Comparison of ENCODE assay signal across 26 cellular contexts in genomic region chr3:143480306-143480852, GRCh38.
DNase-seq lines count a peak whose midpoint lies in the region; ATAC-seq, FAIRE-seq and TF ChIP-seq lines count a peak whose summit lies in the region.
"Had no signal": no experiment of that assay in that cellular context is flagged by ENCODE, and none has a peak within 500 bp of the region (broad histone marks: within the 10 kb centered on the region; RNA-seq: fewer than 3 reads in every experiment).

No MANE protein-coding gene starts in this region.

- H3K9me2 ChIP-seq in Karpas-422 (replicated peaks; ENCODE audit: insufficient read depth, low read length), result no peaks in the 10 kb centered on the region; the same call in 1 of the 2 replicates
- H3K9me2 ChIP-seq: SK-N-SH had no signal

- no peaks in the 10 kb centered on the region for H3K9me3 Mint-ChIP-seq in endodermal cell
- no peaks in the 10 kb centered on the region for H3K9me3 Mint-ChIP-seq in activated T-cell treated with anti-CD3 and anti-CD28 coated beads, Interleukin-2, amount 50 U/mL, for 72 hours
- H3K9me3 Mint-ChIP-seq: activated CD8-positive, alpha-beta T cell treated with anti-CD3 and anti-CD28 coated beads for 36 hours; activated T-helper 2 cell treated with anti-CD3 and anti-CD28 coated beads, Interferon-gamma antibody, Interleukin-2, Interleukin-4, amounts not matched to agents 10 μg/mL and 5 μg/mL and 100 μg/mL, durations not matched to agents 14 hours and 24 hours and 36 hours; neural crest cell; stimulated activated effector memory CD8-positive, alpha-beta T cell treated with anti-CD3 and anti-CD28 coated beads, Interleukin-12 subunit alpha, Interleukin-12 subunit beta, amount 100 ng/mL, for 72 hours; type B pancreatic cell had no signal

- no peak for TF ChIP-seq EP300 in A549 (IDR thresholded peaks at IDR 0.05)

- 0 out of 2 replicates have a peak, but pooled peaks cover 3% of the 10 kb centered on the region for H3K9me1 ChIP-seq in IMR-90 (ENCODE audit: insufficient read depth, low read length)

- no peak overlapping the region for H2AK5ac ChIP-seq in IMR-90 (ENCODE audit: low read depth, low read length)
- H2AK5ac ChIP-seq in mesenchymal stem cell (ENCODE audit: low read length, severe bottlenecking), result no peak overlapping the region

- H3K4me2 ChIP-seq in A549 (peak overlapping the region; percentile 55), IMR-90 (ENCODE audit: low read depth, low read length) (no peak overlapping the region), mesenchymal stem cell (ENCODE audit: low read length, poor library complexity, severe bottlenecking) (no peak overlapping the region), Karpas-422 (ENCODE audit: low read depth, low read length, poor library complexity, severe bottlenecking) (no peak overlapping the region)
- H3K4me2 ChIP-seq: SK-N-SH had no signal

- intact Hi-C loops in IMR-90 (cut with micrococcal nuclease), result no loop called here

- BruUV-seq in IMR-90 (replicated peaks; lab: Mats Ljungman, UMichigan), result no TSS peak

- no peaks in the 10 kb centered on the region for H3K79me2 ChIP-seq in Karpas-422 (ENCODE audit: low read length)

- H3K27me3 ChIP-seq in IMR-90 (ENCODE audit: control insufficient read depth, insufficient read depth, low read length) (no peaks in the 10 kb centered on the region), mesenchymal stem cell (ENCODE audit: control insufficient read depth in 1 of 2, insufficient read depth in 1 of 2, low read length in 2 of 2) (no peaks in the 10 kb centered on the region), endodermal cell (ENCODE audit: control insufficient read depth, insufficient read depth, low read length, poor library complexity, severe bottlenecking) (no peaks in the 10 kb centered on the region), Karpas-422 (ENCODE audit: low read length) (no peaks in the 10 kb centered on the region)
- H3K27me3 ChIP-seq: heart left ventricle had no signal

- no peak overlapping the region for H3K14ac ChIP-seq in IMR-90 (replicated peaks; ENCODE audit: low read depth, low read length)
- H3K14ac ChIP-seq in mesenchymal stem cell (ENCODE audit: low read length in 2 of 2), result no peak overlapping the region

- CTCF ChIA-PET in A549 (lab: Yijun Ruan, JAX) (no interaction called here), IMR-90 (lab: Yijun Ruan, JAX) (no interaction called here)

- H4K20me1 ChIP-seq in IMR-90 (ENCODE audit: insufficient read depth, low read length), result no peaks in the 10 kb centered on the region
- H4K20me1 ChIP-seq in Karpas-422 (ENCODE audit: insufficient read depth, low read depth, low read length), result no peaks in the 10 kb centered on the region

- no peak for FAIRE-seq in A549 (lab: Jason Lieb, UNC)
- FAIRE-seq: A204.1, H1, K562, TTC549 had no signal

- no peak overlapping the region for H3K4me3 Mint-ChIP-seq in endodermal cell
- H3K4me3 Mint-ChIP-seq in activated T-cell treated with anti-CD3 and anti-CD28 coated beads, Interleukin-2, amount 50 U/mL, for 72 hours, result no peak overlapping the region
- H3K4me3 Mint-ChIP-seq: activated CD8-positive, alpha-beta T cell treated with anti-CD3 and anti-CD28 coated beads for 36 hours; brain; neural crest cell; stimulated activated effector memory CD8-positive, alpha-beta T cell treated with anti-CD3 and anti-CD28 coated beads, Interleukin-12 subunit alpha, Interleukin-12 subunit beta, amount 100 ng/mL, for 72 hours; type B pancreatic cell had no signal

- H2BK5ac ChIP-seq in IMR-90 (ENCODE audit: low read depth, low read length, poor library complexity, severe bottlenecking) (no peak overlapping the region), mesenchymal stem cell (ENCODE audit: low read depth, low read length, poor library complexity, severe bottlenecking) (no peak overlapping the region)

- no peak overlapping the region for H3K27ac Mint-ChIP-seq in endodermal cell
- no peak overlapping the region for H3K27ac Mint-ChIP-seq in activated T-cell treated with anti-CD3 and anti-CD28 coated beads, Interleukin-2, amount 50 U/mL, for 72 hours
- H3K27ac Mint-ChIP-seq: activated CD8-positive, alpha-beta T cell treated with anti-CD3 and anti-CD28 coated beads for 36 hours; activated T-helper 2 cell treated with anti-CD3 and anti-CD28 coated beads, Interferon-gamma antibody, Interleukin-2, Interleukin-4, amounts not matched to agents 10 μg/mL and 5 μg/mL and 100 μg/mL, durations not matched to agents 14 hours and 24 hours and 36 hours; stimulated activated effector memory CD8-positive, alpha-beta T cell treated with anti-CD3 and anti-CD28 coated beads, Interleukin-12 subunit alpha, Interleukin-12 subunit beta, amount 100 ng/mL, for 72 hours; type B pancreatic cell had no signal

- H3K23ac ChIP-seq in IMR-90 (ENCODE audit: low read depth, low read length) (no peak overlapping the region), mesenchymal stem cell (ENCODE audit: low read length in 2 of 2) (no peak overlapping the region)

- H2AK9ac ChIP-seq in IMR-90 (replicated peaks; ENCODE audit: low read depth, low read length, poor library complexity), result no peak overlapping the region

- H3K18ac ChIP-seq in IMR-90 (ENCODE audit: low read depth, low read length) (no peak overlapping the region), mesenchymal stem cell (ENCODE audit: low read depth in 1 of 2, low read length in 2 of 2) (peak overlapping the region in 1 of 2 experiments; percentile 18)

- no peak for TF ChIP-seq RAD21 in A549 (conservative IDR thresholded peaks at IDR 0.05 in 1 of 2, IDR thresholded peaks at IDR 0.05 in 1 of 2)
- TF ChIP-seq RAD21 in IMR-90 (IDR thresholded peaks at IDR 0.05; ENCODE audit: low read length), result no peak

- TF ChIP-seq POLR2A in A549 (IDR thresholded peaks at IDR 0.05; ENCODE audit: low read length) (no peak), IMR-90 (IDR thresholded peaks at IDR 0.05; ENCODE audit: low read depth, low read length) (no peak)

- peak overlapping the region; percentile 30 to 60; a peak in 2 of 6 replicates for H3K27ac ChIP-seq in A549
- H3K27ac ChIP-seq in IMR-90 (ENCODE audit: insufficient read depth, low read length), result no peak overlapping the region
- H3K27ac ChIP-seq in mesenchymal stem cell (ENCODE audit: low read length, poor library complexity, severe bottlenecking), result peak overlapping the region; percentile 73
- no peak overlapping the region for H3K27ac ChIP-seq in endodermal cell (ENCODE audit: low read depth, low read length)
- no peak overlapping the region for H3K27ac ChIP-seq in Karpas-422 (ENCODE audit: low read length)
- H3K27ac ChIP-seq: heart left ventricle had no signal

- no peak overlapping the region for H2BK15ac ChIP-seq in IMR-90 (ENCODE audit: low read depth, low read length)
- no peak overlapping the region for H2BK15ac ChIP-seq in mesenchymal stem cell (ENCODE audit: low read depth, poor library complexity, severe bottlenecking)

- ATAC-seq in A549 (peak; percentile 46 to 69; a peak in 3 of 6 replicates), IMR-90 (ENCODE audit: low read depth) (no peak)
- no peak for ATAC-seq in activated T-cell treated with anti-CD3 and anti-CD28 coated beads, Interleukin-2, amount 50 U/mL, for 72 hours (replicated peaks in 1 of 2)
- ATAC-seq: activated CD8-positive, alpha-beta T cell treated with anti-CD3 and anti-CD28 coated beads for 36 hours; heart left ventricle; K562; left lobe of liver; right cardiac atrium; stimulated activated effector memory CD8-positive, alpha-beta T cell treated with anti-CD3 and anti-CD28 coated beads, Interleukin-12 subunit alpha, Interleukin-12 subunit beta, amount 100 ng/mL, for 72 hours had no signal

- H4K91ac ChIP-seq in IMR-90 (ENCODE audit: insufficient read depth, low read depth, low read length), result no peak overlapping the region
- no peak overlapping the region for H4K91ac ChIP-seq in mesenchymal stem cell (ENCODE audit: low read length)

- H3K36me3 Mint-ChIP-seq in endodermal cell (ENCODE audit: low read depth), result no peaks in the 10 kb centered on the region
- peaks cover 0 to 3% of the 10 kb centered on the region in 2 donors for H3K36me3 Mint-ChIP-seq in activated T-cell treated with anti-CD3 and anti-CD28 coated beads, Interleukin-2, amount 50 U/mL, for 72 hours (ENCODE audit: insufficient read depth in 2 of 2)
- H3K36me3 Mint-ChIP-seq: brain; stimulated activated effector memory CD8-positive, alpha-beta T cell treated with anti-CD3 and anti-CD28 coated beads, Interleukin-12 subunit alpha, Interleukin-12 subunit beta, amount 100 ng/mL, for 72 hours; type B pancreatic cell had no signal

- in situ Hi-C loops in IMR-90 (cut with MboI; ENCODE audit: low sequenced_read_pairs), result no loop called here

- H3K27me3 Mint-ChIP-seq in endodermal cell (ENCODE audit: insufficient read depth), result no peaks in the 10 kb centered on the region
- H3K27me3 Mint-ChIP-seq in activated T-cell treated with anti-CD3 and anti-CD28 coated beads, Interleukin-2, amount 50 U/mL, for 72 hours (ENCODE audit: low read depth), result no peaks in the 10 kb centered on the region
- H3K27me3 Mint-ChIP-seq: activated CD8-positive, alpha-beta T cell treated with anti-CD3 and anti-CD28 coated beads for 36 hours; brain; type B pancreatic cell had no signal

- no peak overlapping the region for H4K5ac ChIP-seq in IMR-90 (ENCODE audit: low read depth, low read length)

- 12% methylated on average over 5 of the region's 5 CpGs for WGBS in A549 (ENCODE audit: missing lambda C conversion rate)
- WGBS in IMR-90 (ENCODE audit: extremely low coverage in 2 of 2, insufficient read length in 1 of 2), 2 experiments, result 20% methylated on average over 2 of the region's 5 CpGs; no CpG with 5 or more reads in 1 of the 2 experiments
- 45% methylated on average over 5 of the region's 5 CpGs for WGBS in mesenchymal stem cell
- WGBS in endodermal cell (ENCODE audit: insufficient coverage in 1 of 2, insufficient read length in 1 of 2), 2 experiments, result 42 to 46% methylated on average over 5 of the region's 5 CpGs

- no peak overlapping the region for H3K56ac ChIP-seq in IMR-90 (ENCODE audit: extremely low read depth, insufficient read depth, low read length)

- dilution Hi-C loops in IMR-90 (cut with HindIII; ENCODE audit: low sequenced_read_pairs, unreplicated experiment), result no loop called here

- H2BK120ac ChIP-seq in IMR-90 (ENCODE audit: low read depth, low read length) (no peak overlapping the region), mesenchymal stem cell (ENCODE audit: low read depth, low read length) (no peak overlapping the region)

- no peak for TF ChIP-seq CTCF in A549 (IDR thresholded peaks at IDR 0.05)
- no peak for TF ChIP-seq CTCF in IMR-90 (conservative IDR thresholded peaks at IDR 0.05; ENCODE audit: low read depth, low read length)
- no peak for TF ChIP-seq CTCF in epithelial cell of proximal tubule (conservative IDR thresholded peaks at IDR 0.05; ENCODE audit: low read depth, low read length)
- TF ChIP-seq CTCF in endodermal cell (conservative IDR thresholded peaks at IDR 0.05), result no peak

- H3K9ac ChIP-seq in IMR-90 (ENCODE audit: low read depth, low read length) (no peak overlapping the region), mesenchymal stem cell (ENCODE audit: low read length) (no peak overlapping the region), endodermal cell (ENCODE audit: extremely low read depth, low read length, poor library complexity, severe bottlenecking) (no peak overlapping the region), Karpas-422 (ENCODE audit: low read length) (no peak overlapping the region)
- H3K9ac ChIP-seq: SK-N-SH had no signal

- H2AFZ ChIP-seq in IMR-90 (replicated peaks; ENCODE audit: low read length, poor library complexity) (no peak overlapping the region), mesenchymal stem cell (ENCODE audit: low read depth, low read length) (no peak overlapping the region), Karpas-422 (ENCODE audit: low read length) (no peak overlapping the region)

- H4K8ac ChIP-seq in IMR-90 (ENCODE audit: low read depth in 2 of 2, low read length in 2 of 2), result no peak overlapping the region
- no peak overlapping the region for H4K8ac ChIP-seq in mesenchymal stem cell (ENCODE audit: low read length)

- POLR2A ChIA-PET in A549 (lab: Yijun Ruan, JAX), result no interaction called here
- POLR2A ChIA-PET in IMR-90 (lab: Charles Lee; ENCODE audit: unreplicated experiment), result no interaction called here

- H3K4me1 Mint-ChIP-seq in endodermal cell, result peaks cover 9% of the 10 kb centered on the region
- H3K4me1 Mint-ChIP-seq in activated T-cell treated with anti-CD3 and anti-CD28 coated beads, Interleukin-2, amount 50 U/mL, for 72 hours (ENCODE audit: low read depth), result no peaks in the 10 kb centered on the region
- H3K4me1 Mint-ChIP-seq: neural crest cell; stimulated activated effector memory CD8-positive, alpha-beta T cell treated with anti-CD3 and anti-CD28 coated beads, Interleukin-12 subunit alpha, Interleukin-12 subunit beta, amount 100 ng/mL, for 72 hours had no signal

- H3K4ac ChIP-seq in IMR-90 (ENCODE audit: low read depth, low read length) (no peak overlapping the region), mesenchymal stem cell (ENCODE audit: low read depth in 1 of 2, low read length in 2 of 2) (no peak overlapping the region)

- DNase-seq in A549 (ENCODE audit: low read depth in 1 of 2, low spot score in 1 of 2), result peak in 1 of 2 experiments; percentile 61
- peak; percentile 35 for DNase-seq in IMR-90
- peak; percentile 88 for DNase-seq in epithelial cell of proximal tubule (ENCODE audit: low read depth)
- DNase-seq in mesenchymal stem cell, result peak; percentile 32
- no peak for DNase-seq in endodermal cell
- DNase-seq in Ammon's horn (ENCODE audit: low spot score), result no peak
- no peak for DNase-seq in Karpas-422
- no peak for DNase-seq in activated T-cell treated with anti-CD3 and anti-CD28 coated beads, Interleukin-2, amount 50 U/mL, for 72 hours
- DNase-seq: activated CD8-positive, alpha-beta T cell treated with anti-CD3 and anti-CD28 coated beads for 36 hours; COR-L47; effector memory CD4-positive, alpha-beta T cell; heart left ventricle; NCI-H1436; NCI-H446; right cardiac atrium; SK-N-SH had no signal

- H3K4me1 ChIP-seq in A549 (peaks cover 14% of the 10 kb centered on the region; the same call in 2 of the 3 replicates), IMR-90 (ENCODE audit: control insufficient read depth, insufficient read depth, low read length) (0 out of 2 replicates have a peak, but pooled peaks cover 2% of the 10 kb centered on the region), mesenchymal stem cell (ENCODE audit: control insufficient read depth, insufficient read depth, low read depth, low read length) (peaks cover 14% of the 10 kb centered on the region), endodermal cell (ENCODE audit: control insufficient read depth, insufficient read depth, low read length) (peaks cover 4% of the 10 kb centered on the region), Karpas-422 (ENCODE audit: low read length) (peaks cover 5% of the 10 kb centered on the region; the same call in 1 of the 2 replicates)
- H3K4me1 ChIP-seq: heart left ventricle had no signal

- H2BK12ac ChIP-seq in mesenchymal stem cell (ENCODE audit: low read length in 2 of 2), result no peak overlapping the region

- H3K4me3 ChIP-seq in A549 (no peak overlapping the region), IMR-90 (ENCODE audit: insufficient read depth, low read depth, low read length) (no peak overlapping the region), epithelial cell of proximal tubule (ENCODE audit: low read depth, low read length) (no peak overlapping the region), mesenchymal stem cell (ENCODE audit: insufficient read depth in 1 of 2, low read depth in 1 of 2, low read length in 2 of 2) (no peak overlapping the region), endodermal cell (ENCODE audit: low read length) (no peak overlapping the region), Karpas-422 (ENCODE audit: low read length) (no peak overlapping the region)
- H3K4me3 ChIP-seq: heart left ventricle, K562 had no signal

- H2BK20ac ChIP-seq in IMR-90 (ENCODE audit: low read depth, low read length), result no peak overlapping the region

- H3K36me3 ChIP-seq in IMR-90 (ENCODE audit: control insufficient read depth, insufficient read depth, low read length) (no peaks in the 10 kb centered on the region), mesenchymal stem cell (ENCODE audit: control insufficient read depth in 1 of 2, insufficient read depth in 2 of 2, low read depth in 1 of 2, low read length in 2 of 2) (no peaks in the 10 kb centered on the region), endodermal cell (ENCODE audit: control insufficient read depth, insufficient read depth, low read length) (no peaks in the 10 kb centered on the region), Karpas-422 (ENCODE audit: insufficient read depth, low read length) (no peaks in the 10 kb centered on the region)
- H3K36me3 ChIP-seq: heart left ventricle had no signal

- H3K79me1 ChIP-seq in IMR-90 (ENCODE audit: low read depth in 1 of 2, low read length in 2 of 2) (no peaks in the 10 kb centered on the region), mesenchymal stem cell (replicated peaks; ENCODE audit: low read length, poor library complexity, severe bottlenecking) (no peaks in the 10 kb centered on the region)

- H3K9me3 ChIP-seq in A549 (no peaks in the 10 kb centered on the region), IMR-90 (ENCODE audit: control insufficient read depth, insufficient read depth, low read length) (no peaks in the 10 kb centered on the region), mesenchymal stem cell (ENCODE audit: control insufficient read depth, low read length) (no peaks in the 10 kb centered on the region), endodermal cell (ENCODE audit: control insufficient read depth, low read length) (no peaks in the 10 kb centered on the region), Karpas-422 (ENCODE audit: low read length) (no peaks in the 10 kb centered on the region)
- H3K9me3 ChIP-seq: heart left ventricle, SK-N-SH had no signal

Comparison
In these comparisons a context has a peak if more than half of its experiments do, and no peak if none do; other contexts are left out.
1. ATAC-seq: peak in A549 (2 of 2); none in IMR-90 (single experiment) and activated T-cell treated with anti-CD3 and anti-CD28 coated beads, Interleukin-2, amount 50 U/mL, for 72 hours (0 of 2).
2. DNase-seq: peak in IMR-90 (single experiment), epithelial cell of proximal tubule (single experiment) and mesenchymal stem cell (single experiment); none in endodermal cell (single experiment), Ammon's horn (single experiment), Karpas-422 (single experiment) and activated T-cell treated with anti-CD3 and anti-CD28 coated beads, Interleukin-2, amount 50 U/mL, for 72 hours (0 of 2).
3. H3K27ac ChIP-seq: peak in A549 (2 of 2) and mesenchymal stem cell (single experiment); none in IMR-90 (single experiment), endodermal cell (single experiment) and Karpas-422 (single experiment).